8 cellular contexts compared by ENCODE assay signal in the genomic region with DNA sequence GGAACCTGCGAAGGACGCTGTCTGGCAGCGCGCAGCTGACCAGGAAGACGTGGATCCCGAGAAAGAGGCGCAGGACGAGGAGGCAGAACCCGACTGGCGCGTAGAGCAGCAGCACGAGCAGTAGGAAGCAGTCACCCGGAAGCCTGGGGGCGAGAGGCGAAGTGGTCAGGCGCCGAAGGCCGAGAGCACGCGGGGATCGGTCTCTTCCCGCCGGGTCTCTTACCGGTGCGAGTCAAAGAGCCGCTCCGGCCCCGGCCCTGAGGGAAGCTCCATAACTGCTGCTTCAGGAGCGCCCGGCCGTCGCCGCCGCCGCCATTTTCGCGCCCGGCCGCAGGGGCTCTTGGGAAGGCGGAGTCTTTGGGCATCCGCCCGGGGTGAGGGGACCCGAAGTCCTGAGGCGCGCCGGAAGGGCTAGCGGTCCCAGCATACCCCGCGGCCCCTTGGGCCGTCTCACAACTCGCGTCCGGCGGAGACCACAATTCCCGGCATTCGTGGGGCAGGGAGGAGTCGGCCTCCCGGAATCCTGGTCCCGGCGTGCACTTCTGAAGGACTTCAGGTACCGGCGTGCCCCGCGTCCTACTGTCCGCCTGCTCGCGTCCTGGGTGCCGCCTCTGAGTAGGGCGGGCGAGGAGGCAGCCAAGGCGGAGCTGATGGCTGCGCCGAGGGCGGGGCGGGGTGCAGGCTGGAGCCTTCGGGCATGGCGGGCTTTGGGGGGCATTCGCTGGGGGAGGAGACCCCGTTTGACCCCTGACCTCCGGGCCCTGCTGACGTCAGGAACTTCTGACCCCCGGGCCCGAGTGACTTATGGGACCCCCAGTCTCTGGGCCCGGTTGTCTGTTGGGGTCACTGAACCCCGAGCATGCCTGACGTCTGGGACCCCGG. TPM values are rescaled to one million over a fixed set of nuclear protein-coding genes. Genes with fewer than 3 reads are reported as not detected.
DNase-seq lines count a peak whose midpoint lies in the region; ATAC-seq and TF ChIP-seq lines count a peak whose summit lies in the region.

A gene with protein sequence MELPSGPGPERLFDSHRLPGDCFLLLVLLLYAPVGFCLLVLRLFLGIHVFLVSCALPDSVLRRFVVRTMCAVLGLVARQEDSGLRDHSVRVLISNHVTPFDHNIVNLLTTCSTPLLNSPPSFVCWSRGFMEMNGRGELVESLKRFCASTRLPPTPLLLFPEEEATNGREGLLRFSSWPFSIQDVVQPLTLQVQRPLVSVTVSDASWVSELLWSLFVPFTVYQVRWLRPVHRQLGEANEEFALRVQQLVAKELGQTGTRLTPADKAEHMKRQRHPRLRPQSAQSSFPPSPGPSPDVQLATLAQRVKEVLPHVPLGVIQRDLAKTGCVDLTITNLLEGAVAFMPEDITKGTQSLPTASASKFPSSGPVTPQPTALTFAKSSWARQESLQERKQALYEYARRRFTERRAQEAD (minus strand): TSS at position 350 of the 882 bp plus-strand sequence. CDS start 77 bp downstream, at position 273.
A gene (plus strand): TSS at position 577 of the 882 bp plus-strand sequence. CDS start 74 bp downstream, at position 651.

- in situ Hi-C loops in GM23248 (cut with MboI) = no loop called here

- H2AFZ ChIP-seq in DND-41 (ENCODE audit: low read depth, low read length) = peak within 1 kb of the TSS; percentile 79
- H2AFZ ChIP-seq in GM23248 = peak within 1 kb of the TSS; percentile 81

- H3K36me3 ChIP-seq in DND-41 (ENCODE audit: insufficient read depth, low read length) = peaks cover 68% of the 10 kb centered on the region
- H3K36me3 ChIP-seq in GM23248 (ENCODE audit: low read depth) = 0 out of 2 replicates have a peak, but pooled peaks cover 11% of the 10 kb centered on the region
- H3K36me3 ChIP-seq in naive thymus-derived CD4-positive, alpha-beta T cell (ENCODE audit: control insufficient read depth in 2 of 3, insufficient read depth in 3 of 3, low read length in 3 of 3) = peaks cover 0 to 47% (median 6%) of the 10 kb centered on the region in 3 experiments

- intact Hi-C loops in naive thymus-derived CD4-positive, alpha-beta T cell (cut with micrococcal nuclease) = loop anchor here (1.0 to 10.0 kb wide), 22 partner anchors 13 to 1297 kb away; a partner anchor contains a TSS

- H3K4me3 ChIP-seq in DND-41 (ENCODE audit: low read depth in 1 of 2, low read length in 2 of 2) (peak within 1 kb of the TSS; percentile 36 to 67), GM23248 (peak within 1 kb of the TSS; percentile 80)
- H3K4me3 ChIP-seq in naive thymus-derived CD4-positive, alpha-beta T cell (ENCODE audit: low read length) = peak within 1 kb of the TSS; percentile 94

- H3K27me3 Mint-ChIP-seq in naive thymus-derived CD4-positive, alpha-beta T cell = no peaks in the 10 kb centered on the region
- no peaks in the 10 kb centered on the region for H3K27me3 Mint-ChIP-seq in stimulated activated naive B cell treated with anti-CD40 and anti-IgM and Interleukin-4, amounts not matched to agents 10 μg/mL and 1 μg/mL and 100 μg/mL, for 72 hours

- H3K4me1 ChIP-seq in DND-41 (ENCODE audit: insufficient read depth, low read length) (peaks cover 38% of the 10 kb centered on the region), GM23248 (ENCODE audit: insufficient read depth) (peaks cover 22% of the 10 kb centered on the region)
- H3K4me1 ChIP-seq in naive thymus-derived CD4-positive, alpha-beta T cell (ENCODE audit: control insufficient read depth in 2 of 2, insufficient read depth in 2 of 2, low read length in 2 of 2) = peaks cover 11 to 25% of the 10 kb centered on the region in 2 donors

- CTCF ChIA-PET in naive thymus-derived CD4-positive, alpha-beta T cell (lab: Charles Lee) = interaction anchor here (0.7 to 2.6 kb wide), 4 partner anchors 19 to 324 kb away, joined by 3 to 19 read pairs (median 4); a partner anchor contains a TSS

- POLR2A ChIA-PET in naive thymus-derived CD4-positive, alpha-beta T cell (lab: Charles Lee) = interaction anchor here (0.7 to 4.2 kb wide), 22 partner anchors 9 to 707 kb away, joined by 3 to 28 read pairs (median 4); a partner anchor contains a TSS

- H3K27ac ChIP-seq in DND-41 (ENCODE audit: low read length) (peak within 1 kb of the TSS; percentile 91), GM23248 (peak within 1 kb of the TSS; percentile 64)
- H3K27ac ChIP-seq in naive thymus-derived CD4-positive, alpha-beta T cell (ENCODE audit: low read depth, low read length) = peak within 1 kb of the TSS; percentile 85

- peak within 1 kb of the TSS; percentile 75 for H3K9ac ChIP-seq in DND-41 (ENCODE audit: low read depth, low read length)
- H3K9ac ChIP-seq in GM23248 = peak within 1 kb of the TSS; percentile 89

- ATAC-seq in DND-41 (ENCODE audit: insufficient read depth, low read depth) = peak; percentile 90
- peak; percentile 90 for ATAC-seq in naive thymus-derived CD4-positive, alpha-beta T cell
- peak; percentile 81 to 84 for ATAC-seq in stimulated activated naive B cell treated with anti-CD40 and anti-IgM and Interleukin-4, amounts not matched to agents 10 μg/mL and 1 μg/mL and 100 μg/mL, for 72 hours (replicated peaks)

- no peaks in the 10 kb centered on the region for H3K9me2 ChIP-seq in GM23248 (ENCODE audit: insufficient read depth)

- no peaks in the 10 kb centered on the region for H3K9me3 ChIP-seq in DND-41 (ENCODE audit: insufficient read depth, low read length, severe bottlenecking)
- no peaks in the 10 kb centered on the region for H3K9me3 ChIP-seq in GM23248 (ENCODE audit: low read depth)
- H3K9me3 ChIP-seq in naive thymus-derived CD4-positive, alpha-beta T cell (ENCODE audit: control insufficient read depth in 2 of 3, low read length in 3 of 3) = no peaks in the 10 kb centered on the region

- DNase-seq in DND-41 (peak; percentile 94), GM23248 (peak; percentile 100), LHCN-M2 (ENCODE audit: low read depth) (peak; percentile 99), RPMI8226 (peak; percentile 98), fibroblast of gingiva (ENCODE audit: low read depth) (peak; percentile 99)
- DNase-seq in activated T-helper 1 cell treated with anti-CD3 and anti-CD28 coated beads, Interleukin-2, amount 50 U/mL, for 16 hours (ENCODE audit: low read depth in 1 of 2, low spot score in 1 of 2) = peak; percentile 65 to 77
- DNase-seq in naive thymus-derived CD4-positive, alpha-beta T cell = peak; percentile 75 to 92 (median 83)
- peak; percentile 98 for DNase-seq in stimulated activated naive B cell treated with anti-CD40 and anti-IgM and Interleukin-4, amounts not matched to agents 10 μg/mL and 1 μg/mL and 100 μg/mL, for 72 hours

- 0 to 1% methylated on average over 76 to 81 of the region's 87 CpGs for WGBS in GM23248 (ENCODE audit: low coverage in 1 of 2, low lambda C conversion rate in 2 of 2, missing lambda C conversion rate in 2 of 2), 2 experiments

- H3K27me3 ChIP-seq in DND-41 (ENCODE audit: insufficient read depth, low read length, poor library complexity) (no peaks in the 10 kb centered on the region), GM23248 (replicated peaks; ENCODE audit: insufficient read depth) (no peaks in the 10 kb centered on the region)
- no peaks in the 10 kb centered on the region for H3K27me3 ChIP-seq in naive thymus-derived CD4-positive, alpha-beta T cell (ENCODE audit: control insufficient read depth in 2 of 2, insufficient read depth in 2 of 2, low read length in 2 of 2)

- peaks cover 25 to 50% (median 43%) of the 10 kb centered on the region in 7 donors for H3K4me1 Mint-ChIP-seq in naive thymus-derived CD4-positive, alpha-beta T cell
- peaks cover 41 to 51% of the 10 kb centered on the region in 2 donors for H3K4me1 Mint-ChIP-seq in stimulated activated naive B cell treated with anti-CD40 and anti-IgM and Interleukin-4, amounts not matched to agents 10 μg/mL and 1 μg/mL and 100 μg/mL, for 72 hours

- TF ChIP-seq CTCF in DND-41 (IDR thresholded peaks at IDR 0.05; ENCODE audit: borderline replicate concordance, extremely low read depth, low read length, poor library complexity, severe bottlenecking) = peak; percentile 1

- H3F3A ChIP-seq in GM23248 (ENCODE audit: insufficient read depth) = peaks cover 18% of the 10 kb centered on the region; the same call in 1 of the 2 replicates

- H3K79me2 ChIP-seq in DND-41 (ENCODE audit: insufficient read depth, low read length) (peaks cover 38% of the 10 kb centered on the region), GM23248 (ENCODE audit: insufficient read depth) (peaks cover 51% of the 10 kb centered on the region)

- H4K20me1 ChIP-seq in DND-41 (ENCODE audit: insufficient read depth, low read length) (peaks cover 15% of the 10 kb centered on the region; the same call in 1 of the 2 replicates), GM23248 (ENCODE audit: insufficient read depth) (no peaks in the 10 kb centered on the region)

- H3K4me2 ChIP-seq in DND-41 (ENCODE audit: insufficient read depth, low read length) = peak within 1 kb of the TSS; percentile 87
- H3K4me2 ChIP-seq in GM23248 (ENCODE audit: unreplicated experiment) = peak within 1 kb of the TSS; percentile 94

- peak within 1 kb of the TSS; percentile 88 to 97 (median 93) for H3K27ac Mint-ChIP-seq in naive thymus-derived CD4-positive, alpha-beta T cell
- H3K27ac Mint-ChIP-seq in stimulated activated naive B cell treated with anti-CD40 and anti-IgM and Interleukin-4, amounts not matched to agents 10 μg/mL and 1 μg/mL and 100 μg/mL, for 72 hours = peak within 1 kb of the TSS; percentile 99

- peaks cover 8 to 37% (median 26%) of the 10 kb centered on the region in 5 donors for H3K36me3 Mint-ChIP-seq in naive thymus-derived CD4-positive, alpha-beta T cell
- H3K36me3 Mint-ChIP-seq in stimulated activated naive B cell treated with anti-CD40 and anti-IgM and Interleukin-4, amounts not matched to agents 10 μg/mL and 1 μg/mL and 100 μg/mL, for 72 hours = peaks cover 55 to 82% of the 10 kb centered on the region in 2 donors

- H3K9me3 Mint-ChIP-seq in naive thymus-derived CD4-positive, alpha-beta T cell = no peaks in the 10 kb centered on the region
- H3K9me3 Mint-ChIP-seq in stimulated activated naive B cell treated with anti-CD40 and anti-IgM and Interleukin-4, amounts not matched to agents 10 μg/mL and 1 μg/mL and 100 μg/mL, for 72 hours = peaks cover 7 to 10% of the 10 kb centered on the region in 2 donors

- H3K4me3 Mint-ChIP-seq in naive thymus-derived CD4-positive, alpha-beta T cell = peak within 1 kb of the TSS; percentile 91 to 98 (median 94)
- peak within 1 kb of the TSS; percentile 97 to 100 for H3K4me3 Mint-ChIP-seq in stimulated activated naive B cell treated with anti-CD40 and anti-IgM and Interleukin-4, amounts not matched to agents 10 μg/mL and 1 μg/mL and 100 μg/mL, for 72 hours

RNA-seq across cellular contexts. Expression of the first gene that starts in this region (rescaled TPM):
- 114 and 119 TPM in 2 replicates for total RNA-seq in GM23248 (2014; rRNA removed; shearing (Covaris generic))
- 119 and 122 TPM in 2 replicates for polyA plus RNA-seq in GM23248 (2016; fragmentation: Nextera tagmentation; extraction: Ambion mirVana)
- total RNA-seq in LHCN-M2 (2014; rRNA removed) = 140 TPM in 2 replicates
- 84.0 TPM for polyA plus RNA-seq in LHCN-M2 (2012)
- 100 to 1,000 TPM; 121 to 160 (median 144) TPM for total RNA-seq in naive thymus-derived CD4-positive, alpha-beta T cell
- 10 to 100 TPM; 69.7 to 73.6 TPM for polyA plus RNA-seq in naive thymus-derived CD4-positive, alpha-beta T cell

RNA-seq across cellular contexts. Expression of the second gene that starts in this region (rescaled TPM):
- 23.0 and 35.2 TPM in 2 replicates for total RNA-seq in GM23248 (2014; rRNA removed; shearing (Covaris generic))
- 33.6 and 34.0 TPM in 2 replicates for polyA plus RNA-seq in GM23248 (2016; fragmentation: Nextera tagmentation; extraction: Ambion mirVana)
- 40.9 and 43.2 TPM in 2 replicates for total RNA-seq in LHCN-M2 (2014; rRNA removed)
- polyA plus RNA-seq in LHCN-M2 (2012) = 41.4 TPM
- total RNA-seq in naive thymus-derived CD4-positive, alpha-beta T cell = 10 to 100 TPM; 16.9 to 46.2 (median 37.7) TPM
- 10 to 100 TPM; 22.4 to 22.6 TPM for polyA plus RNA-seq in naive thymus-derived CD4-positive, alpha-beta T cell

Comparison
In these comparisons a context has a peak if more than half of its experiments do, and no peak if none do; other contexts are left out.
1. Peak in every context shown above with its lines: DNase-seq, ATAC-seq, H3K4me3 ChIP-seq and H3K27ac ChIP-seq.